Comparison of ENCODE assay signal across 1 cellular context in the genomic region with DNA sequence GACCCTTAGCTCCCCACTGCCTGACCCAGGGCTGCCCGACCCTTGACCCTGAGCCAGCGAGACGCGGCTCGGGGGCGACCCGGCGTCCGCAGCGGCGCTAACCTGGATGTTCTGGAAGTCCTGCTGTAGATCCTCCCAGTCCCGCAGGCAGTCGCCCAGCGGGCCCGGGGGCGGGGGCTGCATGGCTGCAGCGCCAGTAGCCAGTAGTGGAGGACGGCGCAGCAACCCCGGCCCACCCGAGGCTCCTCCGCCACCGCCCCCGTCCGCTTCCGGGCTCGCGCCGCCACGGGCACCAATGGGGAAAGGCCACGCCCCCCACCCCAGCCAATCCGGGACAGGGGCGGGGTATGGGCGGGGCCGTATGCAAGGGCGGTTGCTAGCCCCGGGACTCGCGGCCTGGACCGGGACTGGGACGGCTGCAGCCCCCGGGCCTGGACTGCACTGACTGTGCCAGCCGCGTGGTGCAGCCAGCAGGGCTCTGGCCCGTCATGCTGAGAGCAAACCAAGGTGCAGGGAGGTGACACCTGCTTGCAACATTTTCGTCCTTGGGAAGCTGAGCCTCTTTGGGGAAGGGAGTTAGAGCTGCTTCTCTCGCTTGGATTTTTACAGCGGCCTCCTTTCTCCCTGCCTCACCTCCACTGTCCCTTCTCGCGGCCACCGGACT.
A peak's percentile ranks its signal among the peaks of the same experiment; 100 is the strongest.
TF ChIP-seq lines count a peak whose summit lies in the region.

A gene (minus strand): TSS at position 208 of the 664 bp plus-strand sequence. CDS start 25 bp downstream, at position 183.

TF ChIP-seq in HepG2, 621 proteins besides CTCF, POLR2A, EP300 and RAD21 (continued from another document and continues in another):
- TF ChIP-seq, protein P1, sequence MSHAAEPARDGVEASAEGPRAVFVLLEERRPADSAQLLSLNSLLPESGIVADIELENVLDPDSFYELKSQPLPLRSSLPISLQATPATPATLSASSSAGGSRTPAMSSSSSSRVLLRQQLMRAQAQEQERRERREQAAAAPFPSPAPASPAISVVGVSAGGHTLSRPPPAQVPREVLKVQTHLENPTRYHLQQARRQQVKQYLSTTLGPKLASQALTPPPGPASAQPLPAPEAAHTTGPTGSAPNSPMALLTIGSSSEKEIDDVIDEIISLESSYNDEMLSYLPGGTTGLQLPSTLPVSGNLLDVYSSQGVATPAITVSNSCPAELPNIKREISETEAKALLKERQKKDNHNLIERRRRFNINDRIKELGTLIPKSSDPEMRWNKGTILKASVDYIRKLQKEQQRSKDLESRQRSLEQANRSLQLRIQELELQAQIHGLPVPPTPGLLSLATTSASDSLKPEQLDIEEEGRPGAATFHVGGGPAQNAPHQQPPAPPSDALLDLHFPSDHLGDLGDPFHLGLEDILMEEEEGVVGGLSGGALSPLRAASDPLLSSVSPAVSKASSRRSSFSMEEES (CRISPR knock-in tag; IDR thresholded peaks at IDR 0.05), result no peak
- peak; percentile 58; the same call in 1 of the 2 replicates for TF ChIP-seq REPIN1 (CRISPR knock-in tag; IDR thresholded peaks at IDR 0.05; ENCODE audit: borderline replicate concordance, low read depth)
- TF ChIP-seq, protein P2, sequence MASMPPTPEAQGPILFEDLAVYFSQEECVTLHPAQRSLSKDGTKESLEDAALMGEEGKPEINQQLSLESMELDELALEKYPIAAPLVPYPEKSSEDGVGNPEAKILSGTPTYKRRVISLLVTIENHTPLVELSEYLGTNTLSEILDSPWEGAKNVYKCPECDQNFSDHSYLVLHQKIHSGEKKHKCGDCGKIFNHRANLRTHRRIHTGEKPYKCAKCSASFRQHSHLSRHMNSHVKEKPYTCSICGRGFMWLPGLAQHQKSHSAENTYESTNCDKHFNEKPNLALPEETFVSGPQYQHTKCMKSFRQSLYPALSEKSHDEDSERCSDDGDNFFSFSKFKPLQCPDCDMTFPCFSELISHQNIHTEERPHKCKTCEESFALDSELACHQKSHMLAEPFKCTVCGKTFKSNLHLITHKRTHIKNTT (CRISPR knock-in tag; IDR thresholded peaks at IDR 0.05), result 0 out of 2 replicates have a peak, but pooled peaks have one; percentile 70
- TF ChIP-seq SAP130 (CRISPR knock-in tag; IDR thresholded peaks at IDR 0.05; ENCODE audit: low read depth), result peak; percentile 93
- TF ChIP-seq RELA (CRISPR knock-in tag; IDR thresholded peaks at IDR 0.05), result no peak
- TF ChIP-seq ZNF761 (CRISPR knock-in tag; conservative IDR thresholded peaks at IDR 0.05), result no peak
- TF ChIP-seq TARDBP (CRISPR knock-in tag; IDR thresholded peaks at IDR 0.05), result peak; percentile 39; the same call in 1 of the 2 replicates
- TF ChIP-seq, protein P3, sequence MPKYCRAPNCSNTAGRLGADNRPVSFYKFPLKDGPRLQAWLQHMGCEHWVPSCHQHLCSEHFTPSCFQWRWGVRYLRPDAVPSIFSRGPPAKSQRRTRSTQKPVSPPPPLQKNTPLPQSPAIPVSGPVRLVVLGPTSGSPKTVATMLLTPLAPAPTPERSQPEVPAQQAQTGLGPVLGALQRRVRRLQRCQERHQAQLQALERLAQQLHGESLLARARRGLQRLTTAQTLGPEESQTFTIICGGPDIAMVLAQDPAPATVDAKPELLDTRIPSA (CRISPR knock-in tag; IDR thresholded peaks at IDR 0.05; ENCODE audit: borderline replicate concordance), result 0 out of 2 replicates have a peak, but pooled peaks have one; percentile 82
- TF ChIP-seq SMARCC2 (IDR thresholded peaks at IDR 0.05), result no peak
- TF ChIP-seq ZNF44 (CRISPR knock-in tag; IDR thresholded peaks at IDR 0.05), result 0 out of 2 replicates have a peak, but pooled peaks have one; percentile 70
- TF ChIP-seq, protein P4, sequence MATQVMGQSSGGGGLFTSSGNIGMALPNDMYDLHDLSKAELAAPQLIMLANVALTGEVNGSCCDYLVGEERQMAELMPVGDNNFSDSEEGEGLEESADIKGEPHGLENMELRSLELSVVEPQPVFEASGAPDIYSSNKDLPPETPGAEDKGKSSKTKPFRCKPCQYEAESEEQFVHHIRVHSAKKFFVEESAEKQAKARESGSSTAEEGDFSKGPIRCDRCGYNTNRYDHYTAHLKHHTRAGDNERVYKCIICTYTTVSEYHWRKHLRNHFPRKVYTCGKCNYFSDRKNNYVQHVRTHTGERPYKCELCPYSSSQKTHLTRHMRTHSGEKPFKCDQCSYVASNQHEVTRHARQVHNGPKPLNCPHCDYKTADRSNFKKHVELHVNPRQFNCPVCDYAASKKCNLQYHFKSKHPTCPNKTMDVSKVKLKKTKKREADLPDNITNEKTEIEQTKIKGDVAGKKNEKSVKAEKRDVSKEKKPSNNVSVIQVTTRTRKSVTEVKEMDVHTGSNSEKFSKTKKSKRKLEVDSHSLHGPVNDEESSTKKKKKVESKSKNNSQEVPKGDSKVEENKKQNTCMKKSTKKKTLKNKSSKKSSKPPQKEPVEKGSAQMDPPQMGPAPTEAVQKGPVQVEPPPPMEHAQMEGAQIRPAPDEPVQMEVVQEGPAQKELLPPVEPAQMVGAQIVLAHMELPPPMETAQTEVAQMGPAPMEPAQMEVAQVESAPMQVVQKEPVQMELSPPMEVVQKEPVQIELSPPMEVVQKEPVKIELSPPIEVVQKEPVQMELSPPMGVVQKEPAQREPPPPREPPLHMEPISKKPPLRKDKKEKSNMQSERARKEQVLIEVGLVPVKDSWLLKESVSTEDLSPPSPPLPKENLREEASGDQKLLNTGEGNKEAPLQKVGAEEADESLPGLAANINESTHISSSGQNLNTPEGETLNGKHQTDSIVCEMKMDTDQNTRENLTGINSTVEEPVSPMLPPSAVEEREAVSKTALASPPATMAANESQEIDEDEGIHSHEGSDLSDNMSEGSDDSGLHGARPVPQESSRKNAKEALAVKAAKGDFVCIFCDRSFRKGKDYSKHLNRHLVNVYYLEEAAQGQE (IDR thresholded peaks at IDR 0.05; ENCODE audit: borderline replicate concordance in 1 of 2, low read depth in 1 of 2, low read length in 2 of 2), result peak in 1 of 2 experiments; percentile 26; a peak in 1 of 4 replicates
- TF ChIP-seq MTF1 (CRISPR knock-in tag; IDR thresholded peaks at IDR 0.05), result no peak
- TF ChIP-seq GPN1 (CRISPR knock-in tag; IDR thresholded peaks at IDR 0.05; ENCODE audit: borderline replicate concordance), result no peak
- TF ChIP-seq ZNF34 (CRISPR knock-in tag; IDR thresholded peaks at IDR 0.05; ENCODE audit: borderline replicate concordance), result 0 out of 2 replicates have a peak, but pooled peaks have one; percentile 58
- TF ChIP-seq, protein P5, sequence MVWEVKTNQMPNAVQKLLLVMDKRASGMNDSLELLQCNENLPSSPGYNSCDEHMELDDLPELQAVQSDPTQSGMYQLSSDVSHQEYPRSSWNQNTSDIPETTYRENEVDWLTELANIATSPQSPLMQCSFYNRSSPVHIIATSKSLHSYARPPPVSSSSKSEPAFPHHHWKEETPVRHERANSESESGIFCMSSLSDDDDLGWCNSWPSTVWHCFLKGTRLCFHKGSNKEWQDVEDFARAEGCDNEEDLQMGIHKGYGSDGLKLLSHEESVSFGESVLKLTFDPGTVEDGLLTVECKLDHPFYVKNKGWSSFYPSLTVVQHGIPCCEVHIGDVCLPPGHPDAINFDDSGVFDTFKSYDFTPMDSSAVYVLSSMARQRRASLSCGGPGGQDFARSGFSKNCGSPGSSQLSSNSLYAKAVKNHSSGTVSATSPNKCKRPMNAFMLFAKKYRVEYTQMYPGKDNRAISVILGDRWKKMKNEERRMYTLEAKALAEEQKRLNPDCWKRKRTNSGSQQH (CRISPR knock-in tag; IDR thresholded peaks at IDR 0.05; ENCODE audit: low read depth), result peak; percentile 13; the same call in 1 of the 2 replicates
- 0 out of 2 replicates have a peak, but pooled peaks have one; percentile 14 for TF ChIP-seq ZNF12 (CRISPR knock-in tag; IDR thresholded peaks at IDR 0.05)
- TF ChIP-seq, protein P6, sequence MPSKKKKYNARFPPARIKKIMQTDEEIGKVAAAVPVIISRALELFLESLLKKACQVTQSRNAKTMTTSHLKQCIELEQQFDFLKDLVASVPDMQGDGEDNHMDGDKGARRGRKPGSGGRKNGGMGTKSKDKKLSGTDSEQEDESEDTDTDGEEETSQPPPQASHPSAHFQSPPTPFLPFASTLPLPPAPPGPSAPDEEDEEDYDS (CRISPR knock-in tag; IDR thresholded peaks at IDR 0.05), result peak; percentile 82
- TF ChIP-seq ZNF83 (CRISPR knock-in tag; IDR thresholded peaks at IDR 0.05; ENCODE audit: borderline replicate concordance), result no peak
- TF ChIP-seq ZSCAN22 (CRISPR knock-in tag; IDR thresholded peaks at IDR 0.05), result no peak
- TF ChIP-seq STAT5B (CRISPR knock-in tag; IDR thresholded peaks at IDR 0.05), result no peak
- TF ChIP-seq, protein P7, sequence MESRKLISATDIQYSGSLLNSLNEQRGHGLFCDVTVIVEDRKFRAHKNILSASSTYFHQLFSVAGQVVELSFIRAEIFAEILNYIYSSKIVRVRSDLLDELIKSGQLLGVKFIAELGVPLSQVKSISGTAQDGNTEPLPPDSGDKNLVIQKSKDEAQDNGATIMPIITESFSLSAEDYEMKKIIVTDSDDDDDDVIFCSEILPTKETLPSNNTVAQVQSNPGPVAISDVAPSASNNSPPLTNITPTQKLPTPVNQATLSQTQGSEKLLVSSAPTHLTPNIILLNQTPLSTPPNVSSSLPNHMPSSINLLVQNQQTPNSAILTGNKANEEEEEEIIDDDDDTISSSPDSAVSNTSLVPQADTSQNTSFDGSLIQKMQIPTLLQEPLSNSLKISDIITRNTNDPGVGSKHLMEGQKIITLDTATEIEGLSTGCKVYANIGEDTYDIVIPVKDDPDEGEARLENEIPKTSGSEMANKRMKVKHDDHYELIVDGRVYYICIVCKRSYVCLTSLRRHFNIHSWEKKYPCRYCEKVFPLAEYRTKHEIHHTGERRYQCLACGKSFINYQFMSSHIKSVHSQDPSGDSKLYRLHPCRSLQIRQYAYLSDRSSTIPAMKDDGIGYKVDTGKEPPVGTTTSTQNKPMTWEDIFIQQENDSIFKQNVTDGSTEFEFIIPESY (CRISPR knock-in tag; IDR thresholded peaks at IDR 0.05), result no peak
- TF ChIP-seq ISX (CRISPR knock-in tag; conservative IDR thresholded peaks at IDR 0.05), result no peak
- TF ChIP-seq HOXA9 (CRISPR knock-in tag; IDR thresholded peaks at IDR 0.05; ENCODE audit: borderline replicate concordance), result no peak
- TF ChIP-seq, protein P8, sequence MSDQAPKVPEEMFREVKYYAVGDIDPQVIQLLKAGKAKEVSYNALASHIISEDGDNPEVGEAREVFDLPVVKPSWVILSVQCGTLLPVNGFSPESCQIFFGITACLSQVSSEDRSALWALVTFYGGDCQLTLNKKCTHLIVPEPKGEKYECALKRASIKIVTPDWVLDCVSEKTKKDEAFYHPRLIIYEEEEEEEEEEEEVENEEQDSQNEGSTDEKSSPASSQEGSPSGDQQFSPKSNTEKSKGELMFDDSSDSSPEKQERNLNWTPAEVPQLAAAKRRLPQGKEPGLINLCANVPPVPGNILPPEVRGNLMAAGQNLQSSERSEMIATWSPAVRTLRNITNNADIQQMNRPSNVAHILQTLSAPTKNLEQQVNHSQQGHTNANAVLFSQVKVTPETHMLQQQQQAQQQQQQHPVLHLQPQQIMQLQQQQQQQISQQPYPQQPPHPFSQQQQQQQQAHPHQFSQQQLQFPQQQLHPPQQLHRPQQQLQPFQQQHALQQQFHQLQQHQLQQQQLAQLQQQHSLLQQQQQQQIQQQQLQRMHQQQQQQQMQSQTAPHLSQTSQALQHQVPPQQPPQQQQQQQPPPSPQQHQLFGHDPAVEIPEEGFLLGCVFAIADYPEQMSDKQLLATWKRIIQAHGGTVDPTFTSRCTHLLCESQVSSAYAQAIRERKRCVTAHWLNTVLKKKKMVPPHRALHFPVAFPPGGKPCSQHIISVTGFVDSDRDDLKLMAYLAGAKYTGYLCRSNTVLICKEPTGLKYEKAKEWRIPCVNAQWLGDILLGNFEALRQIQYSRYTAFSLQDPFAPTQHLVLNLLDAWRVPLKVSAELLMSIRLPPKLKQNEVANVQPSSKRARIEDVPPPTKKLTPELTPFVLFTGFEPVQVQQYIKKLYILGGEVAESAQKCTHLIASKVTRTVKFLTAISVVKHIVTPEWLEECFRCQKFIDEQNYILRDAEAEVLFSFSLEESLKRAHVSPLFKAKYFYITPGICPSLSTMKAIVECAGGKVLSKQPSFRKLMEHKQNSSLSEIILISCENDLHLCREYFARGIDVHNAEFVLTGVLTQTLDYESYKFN (CRISPR knock-in tag; conservative IDR thresholded peaks at IDR 0.05), result peak; percentile 43
- TF ChIP-seq, protein P9, sequence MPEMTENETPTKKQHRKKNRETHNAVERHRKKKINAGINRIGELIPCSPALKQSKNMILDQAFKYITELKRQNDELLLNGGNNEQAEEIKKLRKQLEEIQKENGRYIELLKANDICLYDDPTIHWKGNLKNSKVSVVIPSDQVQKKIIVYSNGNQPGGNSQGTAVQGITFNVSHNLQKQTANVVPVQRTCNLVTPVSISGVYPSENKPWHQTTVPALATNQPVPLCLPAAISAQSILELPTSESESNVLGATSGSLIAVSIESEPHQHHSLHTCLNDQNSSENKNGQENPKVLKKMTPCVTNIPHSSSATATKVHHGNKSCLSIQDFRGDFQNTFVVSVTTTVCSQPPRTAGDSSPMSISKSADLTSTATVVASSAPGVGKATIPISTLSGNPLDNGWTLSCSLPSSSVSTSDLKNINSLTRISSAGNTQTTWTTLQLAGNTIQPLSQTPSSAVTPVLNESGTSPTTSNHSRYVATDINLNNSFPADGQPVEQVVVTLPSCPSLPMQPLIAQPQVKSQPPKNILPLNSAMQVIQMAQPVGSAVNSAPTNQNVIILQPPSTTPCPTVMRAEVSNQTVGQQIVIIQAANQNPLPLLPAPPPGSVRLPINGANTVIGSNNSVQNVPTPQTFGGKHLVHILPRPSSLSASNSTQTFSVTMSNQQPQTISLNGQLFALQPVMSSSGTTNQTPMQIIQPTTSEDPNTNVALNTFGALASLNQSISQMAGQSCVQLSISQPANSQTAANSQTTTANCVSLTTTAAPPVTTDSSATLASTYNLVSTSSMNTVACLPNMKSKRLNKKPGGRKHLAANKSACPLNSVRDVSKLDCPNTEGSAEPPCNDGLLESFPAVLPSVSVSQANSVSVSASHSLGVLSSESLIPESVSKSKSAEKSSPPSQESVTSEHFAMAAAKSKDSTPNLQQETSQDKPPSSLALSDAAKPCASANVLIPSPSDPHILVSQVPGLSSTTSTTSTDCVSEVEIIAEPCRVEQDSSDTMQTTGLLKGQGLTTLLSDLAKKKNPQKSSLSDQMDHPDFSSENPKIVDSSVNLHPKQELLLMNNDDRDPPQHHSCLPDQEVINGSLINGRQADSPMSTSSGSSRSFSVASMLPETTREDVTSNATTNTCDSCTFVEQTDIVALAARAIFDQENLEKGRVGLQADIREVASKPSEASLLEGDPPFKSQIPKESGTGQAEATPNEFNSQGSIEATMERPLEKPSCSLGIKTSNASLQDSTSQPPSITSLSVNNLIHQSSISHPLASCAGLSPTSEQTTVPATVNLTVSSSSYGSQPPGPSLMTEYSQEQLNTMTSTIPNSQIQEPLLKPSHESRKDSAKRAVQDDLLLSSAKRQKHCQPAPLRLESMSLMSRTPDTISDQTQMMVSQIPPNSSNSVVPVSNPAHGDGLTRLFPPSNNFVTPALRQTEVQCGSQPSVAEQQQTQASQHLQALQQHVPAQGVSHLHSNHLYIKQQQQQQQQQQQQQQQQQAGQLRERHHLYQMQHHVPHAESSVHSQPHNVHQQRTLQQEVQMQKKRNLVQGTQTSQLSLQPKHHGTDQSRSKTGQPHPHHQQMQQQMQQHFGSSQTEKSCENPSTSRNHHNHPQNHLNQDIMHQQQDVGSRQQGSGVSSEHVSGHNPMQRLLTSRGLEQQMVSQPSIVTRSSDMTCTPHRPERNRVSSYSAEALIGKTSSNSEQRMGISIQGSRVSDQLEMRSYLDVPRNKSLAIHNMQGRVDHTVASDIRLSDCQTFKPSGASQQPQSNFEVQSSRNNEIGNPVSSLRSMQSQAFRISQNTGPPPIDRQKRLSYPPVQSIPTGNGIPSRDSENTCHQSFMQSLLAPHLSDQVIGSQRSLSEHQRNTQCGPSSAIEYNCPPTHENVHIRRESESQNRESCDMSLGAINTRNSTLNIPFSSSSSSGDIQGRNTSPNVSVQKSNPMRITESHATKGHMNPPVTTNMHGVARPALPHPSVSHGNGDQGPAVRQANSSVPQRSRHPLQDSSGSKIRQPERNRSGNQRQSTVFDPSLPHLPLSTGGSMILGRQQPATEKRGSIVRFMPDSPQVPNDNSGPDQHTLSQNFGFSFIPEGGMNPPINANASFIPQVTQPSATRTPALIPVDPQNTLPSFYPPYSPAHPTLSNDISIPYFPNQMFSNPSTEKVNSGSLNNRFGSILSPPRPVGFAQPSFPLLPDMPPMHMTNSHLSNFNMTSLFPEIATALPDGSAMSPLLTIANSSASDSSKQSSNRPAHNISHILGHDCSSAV (CRISPR knock-in tag; IDR thresholded peaks at IDR 0.05; ENCODE audit: borderline replicate concordance), result no peak
- TF ChIP-seq KDM5A (IDR thresholded peaks at IDR 0.05; ENCODE audit: borderline replicate concordance, low read length), result no peak; the same call in 1 of the 2 replicates
